ENCODE assay signal across 8 cellular contexts in genomic region chr14:50396636-50397460, GRCh38. TPM values are rescaled to one million over a fixed set of nuclear protein-coding genes. Genes with fewer than 3 reads are reported as not detected.
DNase-seq lines count a peak whose midpoint lies in the region; ATAC-seq, FAIRE-seq and TF ChIP-seq lines count a peak whose summit lies in the region.

Gene CDKL1, minus strand, starts transcription at chr14:50396881. Its CDS starts 1,013 bp downstream, at chr14:50395868.

- peaks cover 23% of the 10 kb centered on the region for H3K4me1 Mint-ChIP-seq in CD14-positive monocyte
- H3K4me1 Mint-ChIP-seq in activated naive CD8-positive, alpha-beta T cell (ENCODE audit: low read depth) = peaks cover 13% of the 10 kb centered on the region
- peaks cover 18% of the 10 kb centered on the region for H3K4me1 Mint-ChIP-seq in glutamatergic neuron (ENCODE audit: low read depth, unreplicated experiment)

- intact Hi-C loops in CD14-positive monocyte (cut with micrococcal nuclease) = no loop called here

- H3K9me3 Mint-ChIP-seq in CD14-positive monocyte (no peaks in the 10 kb centered on the region), glutamatergic neuron (ENCODE audit: unreplicated experiment) (peaks cover 4% of the 10 kb centered on the region)
- H3K9me3 Mint-ChIP-seq in activated naive CD8-positive, alpha-beta T cell (ENCODE audit: low read depth) = no peaks in the 10 kb centered on the region

- DNase-seq in CD14-positive monocyte (ENCODE audit: low spot score) = peak; percentile 48
- DNase-seq in GM19239 (ENCODE audit: insufficient read length, low spot score) = peak; percentile 47
- peak; percentile 57 for DNase-seq in SHP77 treated with DMSO at 0.1 percent for 48 hours (lab: John Stamatoyannopoulos, UW)
- DNase-seq in glutamatergic neuron = peak; percentile 70
- DNase-seq in nucleus accumbens (lab: John Stamatoyannopoulos, UW) = peak in 46 of 56 donors; percentile 10 to 77 (median 40)

- peak; percentile 62 for ATAC-seq in HG03520 (IDR thresholded peaks at IDR 0.05; ENCODE audit: unreplicated experiment)

- no peak for FAIRE-seq in GM19239 (lab: Jason Lieb, UNC)

- no peaks in the 10 kb centered on the region for H3K4me1 ChIP-seq in thymus (ENCODE audit: control insufficient read depth, insufficient read depth, low read length)

- under 1% methylated on average over 76 of the region's 77 CpGs for WGBS in thymus

- no peak within 1 kb of the TSS for H3K27ac ChIP-seq in thymus (ENCODE audit: low read depth)

- H3K4me3 Mint-ChIP-seq in CD14-positive monocyte = peak within 1 kb of the TSS; percentile 90 to 96
- peak within 1 kb of the TSS; percentile 93 for H3K4me3 Mint-ChIP-seq in activated naive CD8-positive, alpha-beta T cell
- peak within 1 kb of the TSS; percentile 95 for H3K4me3 Mint-ChIP-seq in glutamatergic neuron (ENCODE audit: unreplicated experiment)

- H3K36me3 ChIP-seq in thymus (ENCODE audit: control insufficient read depth, insufficient read depth) = no peaks in the 10 kb centered on the region

- H3K36me3 Mint-ChIP-seq in CD14-positive monocyte (no peaks in the 10 kb centered on the region), glutamatergic neuron (ENCODE audit: unreplicated experiment) (no peaks in the 10 kb centered on the region)
- H3K36me3 Mint-ChIP-seq in activated naive CD8-positive, alpha-beta T cell = peaks cover 4% of the 10 kb centered on the region

- TF ChIP-seq CTCF in CD14-positive monocyte (IDR thresholded peaks at IDR 0.05) = no peak
- TF ChIP-seq CTCF in glutamatergic neuron (IDR thresholded peaks at IDR 0.05; ENCODE audit: partially characterized antibody, unreplicated experiment) = no peak

- peak within 1 kb of the TSS; percentile 51 for H3K4me3 ChIP-seq in thymus (ENCODE audit: low read length)

- H3K27ac Mint-ChIP-seq in CD14-positive monocyte = peak within 1 kb of the TSS in 5 of 7 donors; percentile 16 to 81 (median 43)
- H3K27ac Mint-ChIP-seq in activated naive CD8-positive, alpha-beta T cell = peak within 1 kb of the TSS; percentile 92
- H3K27ac Mint-ChIP-seq in glutamatergic neuron (ENCODE audit: unreplicated experiment) = peak within 1 kb of the TSS; percentile 67

- H3K9me3 ChIP-seq in thymus (ENCODE audit: control insufficient read depth) = no peaks in the 10 kb centered on the region

- H3K27me3 ChIP-seq in thymus (ENCODE audit: control insufficient read depth, insufficient read depth) = no peaks in the 10 kb centered on the region

- peaks cover 7 to 11% (median 7%) of the 10 kb centered on the region in 3 donors for H3K27me3 Mint-ChIP-seq in CD14-positive monocyte (ENCODE audit: low read depth in 3 of 3)
- H3K27me3 Mint-ChIP-seq in activated naive CD8-positive, alpha-beta T cell = peaks cover 1% of the 10 kb centered on the region
- H3K27me3 Mint-ChIP-seq in glutamatergic neuron (ENCODE audit: unreplicated experiment) = peaks cover 2% of the 10 kb centered on the region

RNA-seq across cellular contexts. Expression of gene CDKL1, which starts in this region (rescaled TPM):
- polyA plus RNA-seq in CD14-positive monocyte = 1 to 10 TPM; 1.3 to 2.5 TPM
- 3.4 TPM for total RNA-seq in glutamatergic neuron (ENCODE audit: unreplicated experiment)
- polyA plus RNA-seq in thymus = 2.4 TPM
